In the genomic region with DNA sequence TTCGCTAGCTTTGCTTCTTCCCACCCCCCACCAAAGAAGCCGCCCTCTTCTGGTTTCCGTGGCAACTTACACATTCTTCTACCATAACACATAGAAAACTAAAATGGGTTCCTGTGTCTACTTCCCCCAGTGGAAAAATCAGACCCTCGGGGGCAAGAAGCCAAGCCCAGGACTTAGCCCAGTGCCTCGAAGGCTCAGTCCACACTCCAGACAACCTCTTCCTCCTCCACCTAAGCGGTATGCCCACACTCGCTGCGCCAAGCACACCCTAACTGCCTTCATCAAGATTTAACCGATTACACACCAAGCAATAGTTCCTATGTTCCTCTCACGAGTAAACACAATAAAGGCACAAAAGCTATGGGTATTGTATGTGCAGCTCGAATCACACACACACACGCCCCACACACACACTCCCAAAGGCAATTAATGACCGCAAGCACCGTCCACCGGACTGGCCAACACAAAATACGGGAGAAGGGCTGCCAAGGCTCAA, we compare ENCODE assay signal across 8 cellular contexts. TPM values are rescaled to one million over a fixed set of nuclear protein-coding genes. Genes with fewer than 3 reads are reported as not detected.
DNase-seq lines count a peak whose midpoint lies in the region; ATAC-seq and TF ChIP-seq lines count a peak whose summit lies in the region.

No MANE protein-coding gene starts in this region.

- peak overlapping the region; percentile 99 for H3K27ac Mint-ChIP-seq in stimulated activated effector memory CD8-positive, alpha-beta T cell treated with anti-CD3 and anti-CD28 coated beads, Interleukin-12 subunit alpha, Interleukin-12 subunit beta, amount 100 ng/mL, for 72 hours

- no peaks in the 10 kb centered on the region for H3K9me3 Mint-ChIP-seq in stimulated activated effector memory CD8-positive, alpha-beta T cell treated with anti-CD3 and anti-CD28 coated beads, Interleukin-12 subunit alpha, Interleukin-12 subunit beta, amount 100 ng/mL, for 72 hours

- H3K4me3 Mint-ChIP-seq in stimulated activated effector memory CD8-positive, alpha-beta T cell treated with anti-CD3 and anti-CD28 coated beads, Interleukin-12 subunit alpha, Interleukin-12 subunit beta, amount 100 ng/mL, for 72 hours: peak overlapping the region; percentile 92

- DNase-seq in Caki2 (ENCODE audit: low read depth) (peak; percentile 59), HAP-1 (ENCODE audit: low spot score in 2 of 2) (peak; percentile 65 to 72), NCI-H69 (lab: John Stamatoyannopoulos, UW) (peak; percentile 52), epithelial cell of esophagus (ENCODE audit: low read depth) (peak; percentile 30), mucosa of gallbladder (ENCODE audit: low spot score) (peak; percentile 17), NCI-H1930 (lab: John Stamatoyannopoulos, UW) (no peak)
- DNase-seq in activated CD8-positive, alpha-beta memory T cell treated with anti-CD3 and anti-CD28 coated beads, Interleukin-2, amount 50 U/mL, for 4 hours: peak; percentile 57
- peak; percentile 18 to 74 for DNase-seq in stimulated activated effector memory CD8-positive, alpha-beta T cell treated with anti-CD3 and anti-CD28 coated beads, Interleukin-12 subunit alpha, Interleukin-12 subunit beta, amount 100 ng/mL, for 72 hours (ENCODE audit: low spot score in 2 of 2)

- H3K9me3 ChIP-seq in HAP-1: no peaks in the 10 kb centered on the region

- H3K27me3 ChIP-seq in HAP-1 (ENCODE audit: low read depth): no peaks in the 10 kb centered on the region; the same call in 1 of the 2 replicates

- peaks cover 10% of the 10 kb centered on the region for H3K36me3 ChIP-seq in HAP-1 (replicated peaks)

- H3K4me1 ChIP-seq in HAP-1: peaks cover 9% of the 10 kb centered on the region

- H3K4me3 ChIP-seq in HAP-1 (peak overlapping the region; percentile 97), epithelial cell of esophagus (ENCODE audit: low read length) (peak overlapping the region; percentile 100)

- H3K36me3 Mint-ChIP-seq in stimulated activated effector memory CD8-positive, alpha-beta T cell treated with anti-CD3 and anti-CD28 coated beads, Interleukin-12 subunit alpha, Interleukin-12 subunit beta, amount 100 ng/mL, for 72 hours: peaks cover 28% of the 10 kb centered on the region

- TF ChIP-seq CTCF in epithelial cell of esophagus (IDR thresholded peaks at IDR 0.05; ENCODE audit: insufficient read depth, low read depth, low read length, missing control alignments): no peak

- ATAC-seq in stimulated activated effector memory CD8-positive, alpha-beta T cell treated with anti-CD3 and anti-CD28 coated beads, Interleukin-12 subunit alpha, Interleukin-12 subunit beta, amount 100 ng/mL, for 72 hours: peak; percentile 47

- H3K4me1 Mint-ChIP-seq in stimulated activated effector memory CD8-positive, alpha-beta T cell treated with anti-CD3 and anti-CD28 coated beads, Interleukin-12 subunit alpha, Interleukin-12 subunit beta, amount 100 ng/mL, for 72 hours: peaks cover 36% of the 10 kb centered on the region

- in situ Hi-C loops in Caki2 (cut with HindIII; ENCODE audit: low pct_unique_long_range_greater_than_20kb, low sequenced_read_pairs) (no loop called here), HAP-1 (cut with MboI; ENCODE audit: low sequenced_read_pairs) (no loop called here)

RNA-seq across cellular contexts. Expression of a gene that starts 0.5 kb away (rescaled TPM):
- 24.2 and 40.2 TPM in 2 replicates for total RNA-seq in Caki2 (2014; rRNA removed; shearing (Covaris generic); ENCODE audit: low replicate concordance)
- total RNA-seq in mucosa of gallbladder: 21.1 TPM

RNA-seq across cellular contexts. Expression of a gene that starts 20.9 kb away (rescaled TPM):
- 56.2 and 71.1 TPM in 2 replicates for total RNA-seq in Caki2 (2014; rRNA removed; shearing (Covaris generic); ENCODE audit: low replicate concordance)
- 45.0 TPM for total RNA-seq in mucosa of gallbladder

Comparison
In these comparisons a context has a peak if more than half of its experiments do, and no peak if none do; other contexts are left out.
1. DNase-seq: peak in Caki2 (single experiment), HAP-1 (2 of 2), NCI-H69 (single experiment), activated CD8-positive, alpha-beta memory T cell treated with anti-CD3 and anti-CD28 coated beads, Interleukin-2, amount 50 U/mL, for 4 hours (single experiment), epithelial cell of esophagus (single experiment), mucosa of gallbladder (single experiment) and stimulated activated effector memory CD8-positive, alpha-beta T cell treated with anti-CD3 and anti-CD28 coated beads, Interleukin-12 subunit alpha, Interleukin-12 subunit beta, amount 100 ng/mL, for 72 hours (2 of 2); none in NCI-H1930 (0 of 2).